ENCODE assay signal across 8 cellular contexts in genomic region chr4:185587444-185588161, GRCh38. TPM values are rescaled to one million over a fixed set of nuclear protein-coding genes. Genes with fewer than 3 reads are reported as not detected.
DNase-seq lines count a peak whose midpoint lies in the region; ATAC-seq and TF ChIP-seq lines count a peak whose summit lies in the region.

No MANE protein-coding gene starts in this region.

- no peaks in the 10 kb centered on the region for H3K9me3 ChIP-seq in cardiac muscle cell (ENCODE audit: low read depth)

- H3K4me3 Mint-ChIP-seq in Calu3 (ENCODE audit: low read depth, unreplicated experiment) = no peak overlapping the region

- peak overlapping the region; percentile 25 for H3K27ac ChIP-seq in cardiac muscle cell

- intact Hi-C loops in Right ventricle myocardium superior (cut with DNase I) = no loop called here
- intact Hi-C loops in Calu3 (cut with micrococcal nuclease; ENCODE audit: unreplicated experiment) = no loop called here

- CTCF ChIA-PET in Calu3 (lab: Charles Lee) = no interaction called here

- H3K4me1 ChIP-seq in cardiac muscle cell (ENCODE audit: low read depth) = no peaks in the 10 kb centered on the region

- no peaks in the 10 kb centered on the region for H3K9me3 Mint-ChIP-seq in Calu3 (ENCODE audit: low read depth, unreplicated experiment)

- no peaks in the 10 kb centered on the region for H3K4me1 Mint-ChIP-seq in Calu3 (ENCODE audit: low read depth, unreplicated experiment)

- no peak overlapping the region for H3K27ac Mint-ChIP-seq in Calu3 (ENCODE audit: unreplicated experiment)

- H3K4me3 ChIP-seq in cardiac muscle cell = no peak overlapping the region

- no TSS peak for BruUV-seq in Calu3 (replicated peaks; lab: Mats Ljungman, UMichigan)

- H3K36me3 Mint-ChIP-seq in Calu3 (ENCODE audit: insufficient read depth, unreplicated experiment) = peaks cover 4% of the 10 kb centered on the region

- peak in 1 of 2 donors; percentile 61 for DNase-seq in cardiac muscle cell (ENCODE audit: low read depth in 1 of 2, low spot score in 1 of 2)
- no peak for DNase-seq in Right ventricle myocardium superior
- DNase-seq in activated T-cell treated with anti-CD3 and anti-CD28 coated beads, Interleukin-2, amount 50 U/mL, for 1 hour = peak; percentile 67
- peak; percentile 76 for DNase-seq in islet precursor cell
- peak; percentile 29 to 44 for DNase-seq in stimulated activated CD8-positive, alpha-beta memory T cell treated with anti-CD3 and anti-CD28 coated beads, Interleukin-7, amount 100 ng/mL, for 4 hours (ENCODE audit: low read depth in 2 of 2)
- no peak for DNase-seq in Calu3
- no peak for DNase-seq in NOMO-1 (lab: John Stamatoyannopoulos, UW; ENCODE audit: unreplicated experiment in 2 of 2)

- H3K27me3 ChIP-seq in cardiac muscle cell = no peaks in the 10 kb centered on the region

- no peaks in the 10 kb centered on the region for H3K27me3 Mint-ChIP-seq in Calu3 (ENCODE audit: unreplicated experiment)

- TF ChIP-seq CTCF in cardiac muscle cell (IDR thresholded peaks at IDR 0.05; ENCODE audit: low read depth, low read length) = no peak
- TF ChIP-seq CTCF in Calu3 (IDR thresholded peaks at IDR 0.05; ENCODE audit: unreplicated experiment) = no peak

- ATAC-seq in Right ventricle myocardium superior (ENCODE audit: poor library complexity) = no peak
- ATAC-seq in HG03469 (IDR thresholded peaks at IDR 0.05; ENCODE audit: unreplicated experiment) = peak; percentile 93

- H3K36me3 ChIP-seq in cardiac muscle cell = peaks cover 17% of the 10 kb centered on the region

RNA-seq across cellular contexts. Expression of gene PDLIM3, which starts 52.3 kb away (rescaled TPM):
- total RNA-seq in cardiac muscle cell = 35.2 and 43.2 TPM in 2 replicates
- 23.6 and 29.1 TPM in 2 replicates for polyA plus RNA-seq in cardiac muscle cell
- 208 TPM for total RNA-seq in Right ventricle myocardium superior
- total RNA-seq in Calu3 (2022) = 0.50 and 0.51 TPM in 2 replicates

Comparison
In these comparisons a context has a peak if more than half of its experiments do, and no peak if none do; other contexts are left out.
1. DNase-seq: peak in activated T-cell treated with anti-CD3 and anti-CD28 coated beads, Interleukin-2, amount 50 U/mL, for 1 hour (single experiment), islet precursor cell (single experiment) and stimulated activated CD8-positive, alpha-beta memory T cell treated with anti-CD3 and anti-CD28 coated beads, Interleukin-7, amount 100 ng/mL, for 4 hours (2 of 2); none in Right ventricle myocardium superior (single experiment), Calu3 (single experiment) and NOMO-1 (0 of 2).
2. RNA of gene PDLIM3, which starts 52.3 kb away (total RNA-seq): 208 TPM in Right ventricle myocardium superior (single experiment) and 35.2 to 43.2 TPM in cardiac muscle cell; 0.50 to 0.51 TPM in Calu3; every median in the first group is over 10 times any median in the second.